8 cellular contexts compared by ENCODE assay signal in genomic region chr9:105157178-105157583, GRCh38.
DNase-seq lines count a peak whose midpoint lies in the region; ATAC-seq and TF ChIP-seq lines count a peak whose summit lies in the region.

No MANE protein-coding gene starts in this region.

- no peaks in the 10 kb centered on the region for H4K20me1 ChIP-seq in OCI-LY3 (ENCODE audit: insufficient read depth, low read length)

- no peak overlapping the region for H3K9ac ChIP-seq in OCI-LY3 (ENCODE audit: low read length)

- H3K4me2 ChIP-seq in OCI-LY3 (ENCODE audit: low read length) = no peak overlapping the region

- 1 to 19% (median 17%) methylated on average over 4 of the region's 4 CpGs for WGBS in spleen, 5 donors

- H3K4me1 ChIP-seq in OCI-LY3 (ENCODE audit: low read length) = peaks cover 9% of the 10 kb centered on the region
- H3K4me1 ChIP-seq in breast epithelium = no peaks in the 10 kb centered on the region
- H3K4me1 ChIP-seq in spleen = peaks cover 0 to 30% (median 8%) of the 10 kb centered on the region in 6 donors

- peak; percentile 74 for ATAC-seq in GM19395 (IDR thresholded peaks at IDR 0.05; ENCODE audit: unreplicated experiment)

- H3K9me3 ChIP-seq in OCI-LY3 (ENCODE audit: insufficient read depth, low read length) (no peaks in the 10 kb centered on the region), breast epithelium (no peaks in the 10 kb centered on the region), spleen (no peaks in the 10 kb centered on the region)

- H3K36me3 ChIP-seq in OCI-LY3 (replicated peaks; ENCODE audit: low read depth, low read length) (no peaks in the 10 kb centered on the region), breast epithelium (no peaks in the 10 kb centered on the region), spleen (no peaks in the 10 kb centered on the region)

- peak overlapping the region; percentile 86 for H2AFZ ChIP-seq in OCI-LY3 (ENCODE audit: low read depth, low read length)

- TF ChIP-seq POLR2A in breast epithelium (IDR thresholded peaks at IDR 0.05) (no peak), spleen (IDR thresholded peaks at IDR 0.05) (no peak)

- H3K4me3 ChIP-seq in OCI-LY3 (ENCODE audit: low read length) = no peak overlapping the region
- no peak overlapping the region for H3K4me3 ChIP-seq in breast epithelium
- H3K4me3 ChIP-seq in spleen = no peak overlapping the region

- DNase-seq in DMS79 treated with DMSO at 0.1 percent for 48 hours (lab: John Stamatoyannopoulos, UW) (peak; percentile 26), HK-2 (ENCODE audit: unreplicated experiment) (peak; percentile 50), breast epithelium (ENCODE audit: low spot score in 2 of 2) (no peak), iris pigment epithelial cell (ENCODE audit: low read depth) (peak; percentile 77), spleen (peak; percentile 74), T1000 (lab: John Stamatoyannopoulos, UW) (no peak)

- H3K27me3 ChIP-seq in OCI-LY3 (ENCODE audit: low read depth, low read length) = no peaks in the 10 kb centered on the region
- H3K27me3 ChIP-seq in breast epithelium = no peaks in the 10 kb centered on the region
- H3K27me3 ChIP-seq in spleen (replicated peaks in 1 of 7) = no peaks in the 10 kb centered on the region

- H3K27ac ChIP-seq in OCI-LY3 (ENCODE audit: low read length) (no peak overlapping the region), breast epithelium (peak overlapping the region in 1 of 2 donors; percentile 39), spleen (no peak overlapping the region)

- H3K79me2 ChIP-seq in OCI-LY3 (ENCODE audit: low read length) = no peaks in the 10 kb centered on the region

- peak; percentile 74 for TF ChIP-seq CTCF in OCI-LY3 (IDR thresholded peaks at IDR 0.05; ENCODE audit: low read depth, low read length)
- peak in 2 of 3 donors; percentile 50 to 51 for TF ChIP-seq CTCF in breast epithelium (IDR thresholded peaks at IDR 0.05)
- peak; percentile 21 to 68 (median 56) for TF ChIP-seq CTCF in spleen (IDR thresholded peaks at IDR 0.05 in 8 of 11, conservative IDR thresholded peaks at IDR 0.05 in 3 of 11)

- intact Hi-C loops in breast epithelium (cut with DNase I; ENCODE audit: low total_unique reads) (no loop called here), spleen (cut with DNase I; ENCODE audit: low total_unique reads) (loop anchor here (10.0 kb wide), 2 partner anchors 232 to 292 kb away; partner anchors contain the start of gene ABCA1)

Comparison
In these comparisons a context has a peak if more than half of its experiments do, and no peak if none do; other contexts are left out.
1. DNase-seq: peak in DMS79 treated with DMSO at 0.1 percent for 48 hours (single experiment), HK-2 (single experiment), iris pigment epithelial cell (single experiment) and spleen (single experiment); none in breast epithelium (0 of 2) and T1000 (single experiment).
2. Peak in every context shown above with its lines, with median percentiles within 50 percentile points of each other: CTCF ChIP-seq.